Comparison of ENCODE assay signal across 13 cellular contexts in genomic region chr1:54384471-54384870, GRCh38. TPM values are rescaled to one million over a fixed set of nuclear protein-coding genes. Genes with fewer than 3 reads are reported as not detected.
DNase-seq lines count a peak whose midpoint lies in the region; ATAC-seq and TF ChIP-seq lines count a peak whose summit lies in the region.
"Had no signal": no experiment of that assay in that cellular context is flagged by ENCODE, and none has a peak within 500 bp of the region (broad histone marks: within the 10 kb centered on the region; RNA-seq: fewer than 3 reads in every experiment).

No MANE protein-coding gene starts in this region.

- DNase-seq in natural killer cell (no peak), endothelial cell (ENCODE audit: low spot score) (no peak), progenitor cell of endocrine pancreas (ENCODE audit: low spot score, unreplicated experiment) (no peak), caudate nucleus (lab: John Stamatoyannopoulos, UW) (no peak), NCI-H1105 (lab: John Stamatoyannopoulos, UW) (no peak)
- DNase-seq in natural killer cell treated with Interleukin-12 subunit alpha and Interleukin-12 subunit beta and Interleukin-15 and Interleukin-18, amount 100 ng/mL, for 72 hours (ENCODE audit: low spot score): no peak
- DNase-seq: activated T-cell treated with anti-CD3 and anti-CD28 coated beads, Interleukin-2, amount 50 U/mL, for 48 hours; aorta; DMS153; RPMI8226; T-helper 2 cell had no signal

- H3K4me3 Mint-ChIP-seq in natural killer cell: no peak overlapping the region
- H3K4me3 Mint-ChIP-seq in natural killer cell treated with Interleukin-12 subunit alpha and Interleukin-12 subunit beta and Interleukin-15 and Interleukin-18, amount 100 ng/mL, for 72 hours: no peak overlapping the region
- peak overlapping the region; percentile 21 for H3K4me3 Mint-ChIP-seq in endothelial cell (ENCODE audit: unreplicated experiment)
- H3K4me3 Mint-ChIP-seq in progenitor cell of endocrine pancreas (ENCODE audit: low read depth): no peak overlapping the region

- H3K27me3 Mint-ChIP-seq in natural killer cell (ENCODE audit: low read depth in 2 of 2) (no peaks in the 10 kb centered on the region), endothelial cell (ENCODE audit: unreplicated experiment) (peaks cover 1% of the 10 kb centered on the region), progenitor cell of endocrine pancreas (no peaks in the 10 kb centered on the region)
- no peaks in the 10 kb centered on the region for H3K27me3 Mint-ChIP-seq in natural killer cell treated with Interleukin-12 subunit alpha and Interleukin-12 subunit beta and Interleukin-15 and Interleukin-18, amount 100 ng/mL, for 72 hours

- H3K9me3 Mint-ChIP-seq in natural killer cell (no peaks in the 10 kb centered on the region), endothelial cell (ENCODE audit: unreplicated experiment) (no peaks in the 10 kb centered on the region), progenitor cell of endocrine pancreas (ENCODE audit: low read depth) (no peaks in the 10 kb centered on the region)
- no peaks in the 10 kb centered on the region for H3K9me3 Mint-ChIP-seq in natural killer cell treated with Interleukin-12 subunit alpha and Interleukin-12 subunit beta and Interleukin-15 and Interleukin-18, amount 100 ng/mL, for 72 hours

- H3K36me3 Mint-ChIP-seq in natural killer cell (no peaks in the 10 kb centered on the region), endothelial cell (ENCODE audit: low read depth, unreplicated experiment) (peaks cover 6% of the 10 kb centered on the region), progenitor cell of endocrine pancreas (ENCODE audit: insufficient read depth) (peaks cover 13% of the 10 kb centered on the region)
- no peaks in the 10 kb centered on the region for H3K36me3 Mint-ChIP-seq in natural killer cell treated with Interleukin-12 subunit alpha and Interleukin-12 subunit beta and Interleukin-15 and Interleukin-18, amount 100 ng/mL, for 72 hours

- intact Hi-C loops in natural killer cell (cut with micrococcal nuclease): no loop called here

- H3K27ac Mint-ChIP-seq in natural killer cell: peak overlapping the region; percentile 27 to 77
- peak overlapping the region in 1 of 2 donors; percentile 31 for H3K27ac Mint-ChIP-seq in natural killer cell treated with Interleukin-12 subunit alpha and Interleukin-12 subunit beta and Interleukin-15 and Interleukin-18, amount 100 ng/mL, for 72 hours
- H3K27ac Mint-ChIP-seq in endothelial cell (ENCODE audit: unreplicated experiment): peak overlapping the region; percentile 87
- H3K27ac Mint-ChIP-seq in progenitor cell of endocrine pancreas: peak overlapping the region; percentile 17

- ATAC-seq in natural killer cell: no peak
- ATAC-seq in natural killer cell treated with Interleukin-12 subunit alpha and Interleukin-12 subunit beta and Interleukin-15 and Interleukin-18, amount 100 ng/mL, for 72 hours: no peak
- no peak for ATAC-seq in HG03175 (IDR thresholded peaks at IDR 0.05; ENCODE audit: unreplicated experiment)
- ATAC-seq in GM18498 (IDR thresholded peaks at IDR 0.05; ENCODE audit: unreplicated experiment): no peak

- TF ChIP-seq CTCF in natural killer cell (IDR thresholded peaks at IDR 0.05): no peak
- no peak for TF ChIP-seq CTCF in endothelial cell (IDR thresholded peaks at IDR 0.05; ENCODE audit: unreplicated experiment)
- TF ChIP-seq CTCF in progenitor cell of endocrine pancreas (IDR thresholded peaks at IDR 0.05; ENCODE audit: unreplicated experiment): no peak

- H3K4me1 Mint-ChIP-seq in natural killer cell (peaks cover 80 to 87% of the 10 kb centered on the region in 2 donors), endothelial cell (ENCODE audit: unreplicated experiment) (peaks cover 49% of the 10 kb centered on the region), progenitor cell of endocrine pancreas (ENCODE audit: low read depth) (peaks cover 35% of the 10 kb centered on the region)
- peaks cover 30 to 57% of the 10 kb centered on the region in 2 donors for H3K4me1 Mint-ChIP-seq in natural killer cell treated with Interleukin-12 subunit alpha and Interleukin-12 subunit beta and Interleukin-15 and Interleukin-18, amount 100 ng/mL, for 72 hours (ENCODE audit: low read depth in 2 of 2)

- no peak overlapping the region for H3K27ac ChIP-seq in caudate nucleus (ENCODE audit: low read depth, low read length)

RNA-seq across cellular contexts. Expression of gene SSBP3, which starts 21.7 kb away (rescaled TPM):
- total RNA-seq in natural killer cell (100 to 1,000 TPM; 162 to 224 (median 164) TPM), endothelial cell (ENCODE audit: unreplicated experiment) (142 TPM), progenitor cell of endocrine pancreas (149 and 161 TPM in 2 replicates)
- 10 to 100 TPM; 59.0 to 92.1 TPM for total RNA-seq in natural killer cell treated with Interleukin-12 subunit alpha and Interleukin-12 subunit beta and Interleukin-15 and Interleukin-18, amount 100 ng/mL, for 72 hours
